9 cellular contexts compared by ENCODE assay signal in genomic region chr17:72465191-72466024, GRCh38.
DNase-seq lines count a peak whose midpoint lies in the region; ATAC-seq, FAIRE-seq and TF ChIP-seq lines count a peak whose summit lies in the region.
"Had no signal": no experiment of that assay in that cellular context is flagged by ENCODE, and none has a peak within 500 bp of the region (broad histone marks: within the 10 kb centered on the region; RNA-seq: fewer than 3 reads in every experiment).

No MANE protein-coding gene starts in this region.

- H3K27me3 Mint-ChIP-seq in brain, result no peaks in the 10 kb centered on the region
- peaks cover 40% of the 10 kb centered on the region for H3K27me3 Mint-ChIP-seq in nephron (ENCODE audit: low read depth)

- intact Hi-C loops in gastrocnemius medialis (cut with DNase I; ENCODE audit: low total_unique reads), result no loop called here

- TF ChIP-seq CTCF in brain (conservative IDR thresholded peaks at IDR 0.05) (no peak), nephron (IDR thresholded peaks at IDR 0.05; ENCODE audit: unreplicated experiment in 3 of 3) (no peak), gastrocnemius medialis (IDR thresholded peaks at IDR 0.05 in 4 of 5, conservative IDR thresholded peaks at IDR 0.05 in 1 of 5) (no peak)

- in situ Hi-C loops in gastrocnemius medialis (cut with MboI; ENCODE audit: low sequenced_read_pairs in 4 of 4), result loop anchor here in 1 of 4 donors (25.0 kb wide), 1 partner anchor 103 kb away; no protein-coding TSS in a partner anchor

- peaks cover 6 to 45% (median 18%) of the 10 kb centered on the region in 5 experiments for H3K9me3 Mint-ChIP-seq in brain
- peaks cover 5% of the 10 kb centered on the region for H3K9me3 Mint-ChIP-seq in nephron

- no peak overlapping the region for H3K4me3 ChIP-seq in gastrocnemius medialis

- peak overlapping the region; percentile 64 to 83 (median 74) for H3K27ac Mint-ChIP-seq in brain
- peak overlapping the region in 2 of 3 experiments; percentile 53 to 59 for H3K27ac Mint-ChIP-seq in nephron

- H3K36me3 ChIP-seq in gastrocnemius medialis, result no peaks in the 10 kb centered on the region

- H3K4me1 Mint-ChIP-seq in brain, result peaks cover 5% of the 10 kb centered on the region
- peaks cover 14% of the 10 kb centered on the region for H3K4me1 Mint-ChIP-seq in nephron

- H3K9me3 ChIP-seq in gastrocnemius medialis, result no peaks in the 10 kb centered on the region

- FAIRE-seq in HTR-8/SVneo (lab: Jason Lieb, UNC), result peak; percentile 93
- FAIRE-seq: A204.1 had no signal

- peak overlapping the region in 2 of 5 experiments; percentile 3 to 30 for H3K4me3 Mint-ChIP-seq in brain
- H3K4me3 Mint-ChIP-seq in nephron, result peak overlapping the region in 1 of 3 experiments; percentile 3

- ATAC-seq in gastrocnemius medialis, result no peak

- H3K4me1 ChIP-seq in gastrocnemius medialis, result no peaks in the 10 kb centered on the region

- no peak for TF ChIP-seq POLR2A in gastrocnemius medialis (IDR thresholded peaks at IDR 0.05)

- H3K36me3 Mint-ChIP-seq in brain (peaks cover 17% of the 10 kb centered on the region), nephron (ENCODE audit: low read depth) (no peaks in the 10 kb centered on the region)

- peak; percentile 24 for DNase-seq in NCI-H1694 treated with DMSO at 0.1 percent for 48 hours (lab: John Stamatoyannopoulos, UW)
- DNase-seq in NCI-H1694 (lab: John Stamatoyannopoulos, UW), result no peak
- DNase-seq in HTR-8/SVneo (ENCODE audit: insufficient read length, low spot score), result peak; percentile 98
- no peak for DNase-seq in NOMO-1 treated with DMSO at 0.1 percent for 48 hours (lab: John Stamatoyannopoulos, UW; ENCODE audit: unreplicated experiment)
- DNase-seq in stimulated activated CD4-positive, alpha-beta T cell treated with anti-CD3 and anti-CD28 coated beads, Interleukin-2, amount 100 ng/mL, for 24 hours, result no peak
- no peak for DNase-seq in gastrocnemius medialis

- no peak overlapping the region for H3K27ac ChIP-seq in gastrocnemius medialis

- no peaks in the 10 kb centered on the region for H3K27me3 ChIP-seq in gastrocnemius medialis

Comparison
In these comparisons a context has a peak if more than half of its experiments do, and no peak if none do; other contexts are left out.
1. DNase-seq: peak in NCI-H1694 treated with DMSO at 0.1 percent for 48 hours (single experiment) and HTR-8/SVneo (single experiment); none in NCI-H1694 (single experiment), NOMO-1 treated with DMSO at 0.1 percent for 48 hours (single experiment), stimulated activated CD4-positive, alpha-beta T cell treated with anti-CD3 and anti-CD28 coated beads, Interleukin-2, amount 100 ng/mL, for 24 hours (0 of 2) and gastrocnemius medialis (0 of 2).